ENCODE assay signal across 8 cellular contexts in genomic region chr22:22061085-22062077, GRCh38.
DNase-seq lines count a peak whose midpoint lies in the region; ATAC-seq and TF ChIP-seq lines count a peak whose summit lies in the region.

No MANE protein-coding gene starts in this region.

- no peaks in the 10 kb centered on the region for H3K9me3 Mint-ChIP-seq in chondrocyte (ENCODE audit: low read depth)
- no peaks in the 10 kb centered on the region for H3K9me3 Mint-ChIP-seq in activated naive CD8-positive, alpha-beta T cell treated with anti-CD3 and anti-CD28 coated beads for 36 hours

- H3K36me3 ChIP-seq in neuron (ENCODE audit: insufficient read depth, low read length) = no peaks in the 10 kb centered on the region

- no peak for ATAC-seq in GM21423 (IDR thresholded peaks at IDR 0.05; ENCODE audit: unreplicated experiment)

- DNase-seq in C1 segment of cervical spinal cord (lab: John Stamatoyannopoulos, UW) (peak in 8 of 14 donors; percentile 7 to 53 (median 30)), NCI-H1436 treated with DMSO at 0.1 percent for 48 hours (lab: John Stamatoyannopoulos, UW) (peak; percentile 30), chondrocyte (ENCODE audit: low spot score) (no peak)
- no peak for DNase-seq in stimulated activated CD4-positive, alpha-beta T cell treated with anti-CD3 and anti-CD28 coated beads, Interleukin-15, amount 100 ng/mL, for 24 hours
- no peak for DNase-seq in stimulated activated CD4-positive, alpha-beta T cell treated with anti-CD3 and anti-CD28 coated beads, Interleukin-4, amount 100 ng/mL, for 24 hours
- DNase-seq in activated naive CD8-positive, alpha-beta T cell treated with anti-CD3 and anti-CD28 coated beads for 36 hours = no peak

- H3K4me1 Mint-ChIP-seq in chondrocyte (ENCODE audit: low read depth) = peaks cover 5% of the 10 kb centered on the region
- H3K4me1 Mint-ChIP-seq in activated naive CD8-positive, alpha-beta T cell treated with anti-CD3 and anti-CD28 coated beads for 36 hours = no peaks in the 10 kb centered on the region

- peaks cover 54% of the 10 kb centered on the region for H3K4me1 ChIP-seq in neuron (ENCODE audit: insufficient read depth, low read length)

- no peaks in the 10 kb centered on the region for H3K36me3 Mint-ChIP-seq in chondrocyte (ENCODE audit: low read depth)
- no peaks in the 10 kb centered on the region for H3K36me3 Mint-ChIP-seq in activated naive CD8-positive, alpha-beta T cell treated with anti-CD3 and anti-CD28 coated beads for 36 hours

- peak overlapping the region; percentile 4 for H2AFZ ChIP-seq in neuron (ENCODE audit: low read depth, low read length)

- H3K9me3 ChIP-seq in neuron (ENCODE audit: low read length) = no peaks in the 10 kb centered on the region

- no peaks in the 10 kb centered on the region for H3K27me3 ChIP-seq in neuron (ENCODE audit: insufficient read depth, low read length)

- peaks cover 42% of the 10 kb centered on the region for H3K27me3 Mint-ChIP-seq in chondrocyte (ENCODE audit: low read depth)
- peaks cover 38% of the 10 kb centered on the region for H3K27me3 Mint-ChIP-seq in activated naive CD8-positive, alpha-beta T cell treated with anti-CD3 and anti-CD28 coated beads for 36 hours

- TF ChIP-seq CTCF in chondrocyte (IDR thresholded peaks at IDR 0.05) = peak; percentile 54

- H3K4me3 ChIP-seq in neuron (ENCODE audit: low read length) = peak overlapping the region; percentile 1

- no peak overlapping the region for H3K4me3 Mint-ChIP-seq in chondrocyte (ENCODE audit: unreplicated experiment)
- no peak overlapping the region for H3K4me3 Mint-ChIP-seq in activated naive CD8-positive, alpha-beta T cell treated with anti-CD3 and anti-CD28 coated beads for 36 hours

- H3K27ac Mint-ChIP-seq in chondrocyte (ENCODE audit: unreplicated experiment) = peak overlapping the region; percentile 28
- no peak overlapping the region for H3K27ac Mint-ChIP-seq in activated naive CD8-positive, alpha-beta T cell treated with anti-CD3 and anti-CD28 coated beads for 36 hours

Comparison
In these comparisons a context has a peak if more than half of its experiments do, and no peak if none do; other contexts are left out.
1. DNase-seq: peak in C1 segment of cervical spinal cord (8 of 14) and NCI-H1436 treated with DMSO at 0.1 percent for 48 hours (single experiment); none in chondrocyte (single experiment), stimulated activated CD4-positive, alpha-beta T cell treated with anti-CD3 and anti-CD28 coated beads, Interleukin-15, amount 100 ng/mL, for 24 hours (single experiment), stimulated activated CD4-positive, alpha-beta T cell treated with anti-CD3 and anti-CD28 coated beads, Interleukin-4, amount 100 ng/mL, for 24 hours (single experiment) and activated naive CD8-positive, alpha-beta T cell treated with anti-CD3 and anti-CD28 coated beads for 36 hours (single experiment).